Comparison of ENCODE assay signal across 23 cellular contexts in the genomic region with DNA sequence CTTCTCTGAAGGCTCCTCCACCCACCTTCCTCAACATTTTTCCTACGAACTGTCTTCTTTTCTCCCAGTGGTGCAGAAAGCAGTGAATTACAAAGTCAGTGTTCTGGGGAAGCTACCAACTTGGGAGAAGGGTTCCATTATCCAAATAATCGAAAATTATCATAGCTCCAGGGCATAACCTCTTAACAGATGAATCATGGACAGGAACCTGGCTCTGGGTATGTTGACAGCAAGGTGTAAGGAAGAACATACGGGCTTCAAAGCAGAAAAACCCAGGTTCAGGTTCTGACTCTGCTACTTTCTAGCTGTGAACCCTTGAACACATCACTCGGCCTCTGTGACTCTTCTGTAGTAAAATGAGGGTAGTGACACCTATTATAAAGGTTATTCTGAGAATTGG.
DNase-seq lines count a peak whose midpoint lies in the region; ATAC-seq and TF ChIP-seq lines count a peak whose summit lies in the region.
"Had no signal": no experiment of that assay in that cellular context is flagged by ENCODE, and none has a peak within 500 bp of the region (broad histone marks: within the 10 kb centered on the region; RNA-seq: fewer than 3 reads in every experiment).

No MANE protein-coding gene starts in this region.

- ATAC-seq in gastroesophageal sphincter (no peak), gastrocnemius medialis (peak; percentile 7 to 13), GM18907 (IDR thresholded peaks at IDR 0.05; ENCODE audit: unreplicated experiment) (no peak)
- ATAC-seq in activated T-helper 17 cell treated with anti-CD3 and anti-CD28 coated beads, Interleukin-2, amount 50 U/mL, for 72 hours (replicated peaks), result no peak
- ATAC-seq: A549, K562, T-helper 17 cell had no signal

- TF ChIP-seq POLR2A in gastroesophageal sphincter (IDR thresholded peaks at IDR 0.05) (no peak), gastrocnemius medialis (IDR thresholded peaks at IDR 0.05) (no peak)

- 64 to 78% methylated on average over 3 to 4 of the region's 4 CpGs for WGBS in gastroesophageal sphincter (ENCODE audit: low coverage in 1 of 2), 2 donors

- H3K4me1 ChIP-seq in right atrium auricular region, result peaks cover 0 to 9% of the 10 kb centered on the region in 2 donors
- H3K4me1 ChIP-seq in gastroesophageal sphincter, result peaks cover 8 to 52% (median 19%) of the 10 kb centered on the region in 3 donors
- peaks cover 38 to 67% of the 10 kb centered on the region in 2 donors for H3K4me1 ChIP-seq in gastrocnemius medialis
- H3K4me1 ChIP-seq: A549 had no signal

- intact Hi-C loops in cardiac septum (cut with DNase I) (no loop called here), gastrocnemius medialis (cut with DNase I; ENCODE audit: low total_unique reads) (loop anchor here (2.0 to 5.0 kb wide), 2 partner anchors 38 to 352 kb away; partner anchors contain the start of gene ENC1)

- H3K9me3 ChIP-seq in right atrium auricular region (no peaks in the 10 kb centered on the region), gastroesophageal sphincter (no peaks in the 10 kb centered on the region), gastrocnemius medialis (no peaks in the 10 kb centered on the region)
- H3K9me3 ChIP-seq: A549, neutrophil, SJCRH30 had no signal

- no peak overlapping the region for H3K4me3 ChIP-seq in right atrium auricular region
- H3K4me3 ChIP-seq in gastroesophageal sphincter, result no peak overlapping the region
- no peak overlapping the region for H3K4me3 ChIP-seq in gastrocnemius medialis
- H3K4me3 ChIP-seq: A549, hepatocyte, K562, SJCRH30 had no signal

- no peaks in the 10 kb centered on the region for H3K36me3 Mint-ChIP-seq in activated T-helper 17 cell treated with anti-CD3 and anti-CD28 coated beads, Interleukin-2, amount 50 U/mL, for 72 hours (ENCODE audit: low read depth)
- H3K36me3 Mint-ChIP-seq in activated naive CD8-positive, alpha-beta T cell treated with anti-CD3 and anti-CD28 coated beads for 36 hours, result no peaks in the 10 kb centered on the region
- H3K36me3 Mint-ChIP-seq: activated naive CD4-positive, alpha-beta T cell treated with anti-CD3 and anti-CD28 coated beads, Interleukin-2, amount 50 U/mL, for 24 hours had no signal

- no peaks in the 10 kb centered on the region for H3K4me1 Mint-ChIP-seq in activated T-helper 17 cell treated with anti-CD3 and anti-CD28 coated beads, Interleukin-2, amount 50 U/mL, for 72 hours
- no peaks in the 10 kb centered on the region for H3K4me1 Mint-ChIP-seq in activated naive CD8-positive, alpha-beta T cell treated with anti-CD3 and anti-CD28 coated beads for 36 hours
- H3K4me1 Mint-ChIP-seq: activated naive CD4-positive, alpha-beta T cell treated with anti-CD3 and anti-CD28 coated beads, Interleukin-2, amount 50 U/mL, for 24 hours; T-helper 17 cell had no signal

- DNase-seq in right atrium auricular region (ENCODE audit: low spot score), result no peak
- DNase-seq in cardiac septum (ENCODE audit: low spot score), result no peak
- no peak for DNase-seq in gastrocnemius medialis
- no peak for DNase-seq in activated naive CD8-positive, alpha-beta T cell treated with anti-CD3 and anti-CD28 coated beads for 36 hours
- no peak for DNase-seq in cerebellar nuclear complex (lab: John Stamatoyannopoulos, UW)
- DNase-seq: activated CD4-positive, alpha-beta T cell treated with anti-CD3 and anti-CD28 coated beads, Interleukin-2, amount 50 U/mL, for 4 hours; activated T-cell treated with anti-CD3 and anti-CD28 coated beads for 4 hours; effector CD8-positive, alpha-beta T cell; kidney; midbrain; NCI-H2081 treated with DMSO at 0.1 percent for 48 hours; SJCRH30; T-helper 17 cell; WERI-Rb-1 had no signal

- TF ChIP-seq CTCF in right atrium auricular region (IDR thresholded peaks at IDR 0.05) (no peak), gastroesophageal sphincter (IDR thresholded peaks at IDR 0.05) (no peak), gastrocnemius medialis (IDR thresholded peaks at IDR 0.05 in 4 of 5, conservative IDR thresholded peaks at IDR 0.05 in 1 of 5) (no peak)

- H3K4me3 Mint-ChIP-seq in activated T-helper 17 cell treated with anti-CD3 and anti-CD28 coated beads, Interleukin-2, amount 50 U/mL, for 72 hours, result no peak overlapping the region
- H3K4me3 Mint-ChIP-seq in activated naive CD8-positive, alpha-beta T cell treated with anti-CD3 and anti-CD28 coated beads for 36 hours, result no peak overlapping the region
- H3K4me3 Mint-ChIP-seq: activated naive CD4-positive, alpha-beta T cell treated with anti-CD3 and anti-CD28 coated beads, Interleukin-2, amount 50 U/mL, for 24 hours; T-helper 17 cell had no signal

- H3K27ac ChIP-seq in right atrium auricular region (peak overlapping the region; percentile 51 to 60), gastroesophageal sphincter (peak overlapping the region; percentile 66 to 78 (median 72)), gastrocnemius medialis (peak overlapping the region; percentile 75 to 89 (median 77))
- H3K27ac ChIP-seq: A549, C4-2B, hepatocyte, neutrophil, SJCRH30, WERI-Rb-1 had no signal

- no peaks in the 10 kb centered on the region for H3K9me3 Mint-ChIP-seq in activated T-helper 17 cell treated with anti-CD3 and anti-CD28 coated beads, Interleukin-2, amount 50 U/mL, for 72 hours
- H3K9me3 Mint-ChIP-seq in activated naive CD8-positive, alpha-beta T cell treated with anti-CD3 and anti-CD28 coated beads for 36 hours, result no peaks in the 10 kb centered on the region
- H3K9me3 Mint-ChIP-seq: activated naive CD4-positive, alpha-beta T cell treated with anti-CD3 and anti-CD28 coated beads, Interleukin-2, amount 50 U/mL, for 24 hours had no signal

- H3K36me3 ChIP-seq in right atrium auricular region, result no peaks in the 10 kb centered on the region
- no peaks in the 10 kb centered on the region for H3K36me3 ChIP-seq in gastroesophageal sphincter
- H3K36me3 ChIP-seq in gastrocnemius medialis, result no peaks in the 10 kb centered on the region
- H3K36me3 ChIP-seq: neutrophil, SJCRH30, WERI-Rb-1 had no signal

- H3K27me3 ChIP-seq in right atrium auricular region, result no peaks in the 10 kb centered on the region
- no peaks in the 10 kb centered on the region for H3K27me3 ChIP-seq in gastroesophageal sphincter
- H3K27me3 ChIP-seq in gastrocnemius medialis, result no peaks in the 10 kb centered on the region
- H3K27me3 ChIP-seq: hepatocyte, SJCRH30 had no signal

- H3K27me3 Mint-ChIP-seq in activated T-helper 17 cell treated with anti-CD3 and anti-CD28 coated beads, Interleukin-2, amount 50 U/mL, for 72 hours, result peaks cover 40% of the 10 kb centered on the region
- peaks cover 29% of the 10 kb centered on the region for H3K27me3 Mint-ChIP-seq in activated naive CD8-positive, alpha-beta T cell treated with anti-CD3 and anti-CD28 coated beads for 36 hours

- in situ Hi-C loops in gastrocnemius medialis (cut with MboI; ENCODE audit: low sequenced_read_pairs in 4 of 4), result loop anchor here in 1 of 4 donors (25.0 kb wide), 1 partner anchor 348 kb away; the partner anchor contains the start of gene ENC1

- no peak overlapping the region for H3K27ac Mint-ChIP-seq in activated T-helper 17 cell treated with anti-CD3 and anti-CD28 coated beads, Interleukin-2, amount 50 U/mL, for 72 hours
- no peak overlapping the region for H3K27ac Mint-ChIP-seq in activated naive CD8-positive, alpha-beta T cell treated with anti-CD3 and anti-CD28 coated beads for 36 hours
- H3K27ac Mint-ChIP-seq: activated naive CD4-positive, alpha-beta T cell treated with anti-CD3 and anti-CD28 coated beads, Interleukin-2, amount 50 U/mL, for 24 hours; T-helper 17 cell had no signal

- TF ChIP-seq EP300 in gastroesophageal sphincter (IDR thresholded peaks at IDR 0.05), result no peak

Comparison
In these comparisons a context has a peak if more than half of its experiments do, and no peak if none do; other contexts are left out.
1. ATAC-seq: peak in gastrocnemius medialis (2 of 2); none in gastroesophageal sphincter (single experiment), activated T-helper 17 cell treated with anti-CD3 and anti-CD28 coated beads, Interleukin-2, amount 50 U/mL, for 72 hours (single experiment) and GM18907 (single experiment).
2. Peak in every context shown above with its lines, with median percentiles within 50 percentile points of each other: H3K27ac ChIP-seq.